Comparison of ENCODE assay signal across 13 cellular contexts in genomic region chr9:4887556-4887955, GRCh38.
DNase-seq lines count a peak whose midpoint lies in the region; ATAC-seq and TF ChIP-seq lines count a peak whose summit lies in the region.
"Had no signal": no experiment of that assay in that cellular context is flagged by ENCODE, and none has a peak within 500 bp of the region (broad histone marks: within the 10 kb centered on the region; RNA-seq: fewer than 3 reads in every experiment).

No MANE protein-coding gene starts in this region.

- no peaks in the 10 kb centered on the region for H3K36me3 Mint-ChIP-seq in HFFc6 (ENCODE audit: low read depth)

- H3K27me3 Mint-ChIP-seq in HFFc6 (ENCODE audit: insufficient read depth) = no peaks in the 10 kb centered on the region; the same call in 1 of the 2 replicates
- H3K27me3 Mint-ChIP-seq: activated B cell treated with CpG ODN at 0.5 μM for 24 hours; dendritic cell treated with granulocyte-macrophage colony-stimulating factor and Interleukin-4, amounts not matched to agents 40 ng/mL and 50 ng/mL, for 4 days had no signal

- peaks cover 7% of the 10 kb centered on the region for H3K4me1 Mint-ChIP-seq in HFFc6 (ENCODE audit: low read depth)

- no peak overlapping the region for H3K27ac Mint-ChIP-seq in HFFc6
- H3K27ac Mint-ChIP-seq: activated T-helper 2 cell treated with anti-CD3 and anti-CD28 coated beads, Interferon-gamma antibody, Interleukin-2, Interleukin-4, amounts not matched to agents 10 μg/mL and 5 μg/mL and 100 μg/mL, durations not matched to agents 14 hours and 24 hours and 36 hours; dendritic cell treated with granulocyte-macrophage colony-stimulating factor and Interleukin-4, amounts not matched to agents 40 ng/mL and 50 ng/mL, for 4 days had no signal

- no peak overlapping the region for H3K4me3 Mint-ChIP-seq in HFFc6
- H3K4me3 Mint-ChIP-seq: activated B cell treated with CpG ODN at 0.5 μM for 24 hours; dendritic cell treated with granulocyte-macrophage colony-stimulating factor and Interleukin-4, amounts not matched to agents 40 ng/mL and 50 ng/mL, for 4 days had no signal

- DNase-seq in HFFc6 (peak; percentile 21), NCI-H69 (lab: John Stamatoyannopoulos, UW) (peak; percentile 11), fibroblast of pulmonary artery (ENCODE audit: low read depth) (peak; percentile 50), superior temporal gyrus (ENCODE audit: extremely low spot score) (peak; percentile 66), HuH-7.5 (ENCODE audit: low spot score) (no peak)
- DNase-seq: activated B cell treated with CpG ODN at 0.5 μM for 24 hours, H7, small intestine had no signal

- TF ChIP-seq CTCF in HFFc6 (IDR thresholded peaks at IDR 0.05) = no peak
- TF ChIP-seq CTCF in fibroblast of pulmonary artery (IDR thresholded peaks at IDR 0.05; ENCODE audit: low read length, missing control alignments) = no peak

- ATAC-seq in HG03439 (IDR thresholded peaks at IDR 0.05; ENCODE audit: unreplicated experiment) (no peak), HG03378 (IDR thresholded peaks at IDR 0.05; ENCODE audit: unreplicated experiment) (no peak)
- ATAC-seq: Panc1 had no signal

- H3K4me3 ChIP-seq in fibroblast of pulmonary artery (replicated peaks; ENCODE audit: low read depth, low read length) = no peak overlapping the region

- H3K9me3 Mint-ChIP-seq in HFFc6 = no peaks in the 10 kb centered on the region
- H3K9me3 Mint-ChIP-seq: activated B cell treated with CpG ODN at 0.5 μM for 24 hours; dendritic cell treated with granulocyte-macrophage colony-stimulating factor and Interleukin-4, amounts not matched to agents 40 ng/mL and 50 ng/mL, for 4 days had no signal
